In the genomic region with DNA sequence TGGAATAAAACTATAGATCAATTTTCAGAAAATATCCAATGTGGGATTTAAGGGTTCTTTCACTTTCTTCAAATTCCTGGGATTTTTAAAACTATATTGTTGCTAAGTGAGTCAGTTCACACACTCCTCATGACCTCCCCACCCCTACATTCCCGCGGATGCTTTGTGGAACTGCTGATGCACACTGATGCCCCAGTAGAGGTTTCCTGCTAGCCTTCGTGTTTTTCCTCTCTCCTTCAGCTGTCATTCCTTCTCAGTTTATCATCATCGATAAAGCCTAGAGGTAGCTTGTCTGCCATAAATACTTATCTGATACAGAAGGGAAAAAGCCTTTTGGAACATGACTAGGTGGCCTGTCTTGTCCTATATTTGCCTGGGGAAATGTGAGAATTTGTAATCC, we compare ENCODE assay signal across 17 cellular contexts.
A peak's percentile ranks its signal among the peaks of the same experiment; 100 is the strongest.
DNase-seq lines count a peak whose midpoint lies in the region; ATAC-seq and TF ChIP-seq lines count a peak whose summit lies in the region.
"Had no signal": no experiment of that assay in that cellular context is flagged by ENCODE, and none has a peak within 500 bp of the region (broad histone marks: within the 10 kb centered on the region; RNA-seq: fewer than 3 reads in every experiment).

No MANE protein-coding gene starts in this region.

- TF ChIP-seq CTCF in RWPE1 (conservative IDR thresholded peaks at IDR 0.05; ENCODE audit: low read depth) (no peak), fibroblast of lung (conservative IDR thresholded peaks at IDR 0.05 in 1 of 2, IDR thresholded peaks at IDR 0.05 in 1 of 2; ENCODE audit: low read depth in 1 of 2, low read length in 2 of 2) (no peak), neural progenitor cell (IDR thresholded peaks at IDR 0.05) (no peak), esophagus muscularis mucosa (IDR thresholded peaks at IDR 0.05) (no peak), GM23338 (conservative IDR thresholded peaks at IDR 0.05; ENCODE audit: low read depth in 2 of 2) (no peak)

- no peak for TF ChIP-seq EP300 in esophagus muscularis mucosa (IDR thresholded peaks at IDR 0.05)

- H3K4me2 ChIP-seq in fibroblast of lung (ENCODE audit: extremely low read depth, insufficient read depth, low read length) (peak overlapping the region; percentile 27), neural progenitor cell (no peak overlapping the region), GM23338 (no peak overlapping the region)

- H3K36me3 Mint-ChIP-seq in neural progenitor cell, result no peaks in the 10 kb centered on the region
- no peaks in the 10 kb centered on the region for H3K36me3 Mint-ChIP-seq in GM23338 (ENCODE audit: low read depth)

- H3F3A ChIP-seq in neural progenitor cell (ENCODE audit: low read depth), result no peaks in the 10 kb centered on the region
- H3F3A ChIP-seq in GM23338 (replicated peaks; ENCODE audit: low read depth), result no peaks in the 10 kb centered on the region

- H3K4me1 ChIP-seq in fibroblast of lung (ENCODE audit: control insufficient read depth, extremely low read depth, insufficient read depth, low read length) (peaks cover 6% of the 10 kb centered on the region), neural progenitor cell (no peaks in the 10 kb centered on the region), esophagus muscularis mucosa (peaks cover 0 to 10% (median 7%) of the 10 kb centered on the region in 4 donors), GM23338 (ENCODE audit: insufficient read depth) (no peaks in the 10 kb centered on the region)

- H3K27me3 ChIP-seq in fibroblast of lung (ENCODE audit: control insufficient read depth, insufficient read depth, low read length), result no peaks in the 10 kb centered on the region
- H3K27me3 ChIP-seq in neural progenitor cell, result no peaks in the 10 kb centered on the region
- H3K27me3 ChIP-seq in esophagus muscularis mucosa, result no peaks in the 10 kb centered on the region
- H3K27me3 ChIP-seq in GM23338 (ENCODE audit: insufficient read depth), result no peaks in the 10 kb centered on the region
- H3K27me3 ChIP-seq: neutrophil had no signal

- no peak for TF ChIP-seq POLR2A in esophagus muscularis mucosa (IDR thresholded peaks at IDR 0.05; ENCODE audit: low read depth)

- CTCF ChIA-PET in RWPE1 (lab: Yijun Ruan, JAX), result no interaction called here

- H3K9ac ChIP-seq in fibroblast of lung (ENCODE audit: insufficient read depth, low read length) (no peak overlapping the region), neural progenitor cell (no peak overlapping the region)

- DNase-seq in AG20443 (ENCODE audit: low spot score) (peak; percentile 63), RWPE1 (ENCODE audit: low spot score) (peak; percentile 10), fibroblast of lung (ENCODE audit: low read depth in 2 of 2) (peak; percentile 75 to 91), neural progenitor cell (ENCODE audit: low spot score) (peak; percentile 16), esophagus muscularis mucosa (ENCODE audit: extremely low spot score) (no peak), GM23338 (ENCODE audit: low spot score) (no peak), DMS114 treated with DMSO at 0.1 percent for 48 hours (lab: John Stamatoyannopoulos, UW; ENCODE audit: unreplicated experiment) (no peak), cerebellum (ENCODE audit: low spot score) (no peak)
- DNase-seq: activated CD4-positive, alpha-beta T cell treated with anti-CD3 and anti-CD28 coated beads, Interleukin-2, amount 10 ng/mL, durations not matched to agents 24 days and 14 days; activated T-cell treated with anti-CD3 and anti-CD28 coated beads, Interleukin-2, amount 50 U/mL, for 4 hours; cortex of kidney; DMS79; NCI-H2029 treated with DMSO at 0.1 percent for 48 hours; NCI-H82; stimulated activated naive CD8-positive, alpha-beta T cell treated with anti-CD3 and anti-CD28 coated beads, Interleukin-15, Interleukin-2, amounts not matched to agents 100 U/mL and 50 U/mL, for 24 hours had no signal

- H3K4me3 Mint-ChIP-seq in neural progenitor cell (no peak overlapping the region), GM23338 (no peak overlapping the region)
- H3K4me3 Mint-ChIP-seq: activated CD4-positive, alpha-beta T cell treated with anti-CD3 and anti-CD28 coated beads, Interleukin-2, amount 10 ng/mL, durations not matched to agents 24 days and 14 days; activated T-cell treated with anti-CD3 and anti-CD28 coated beads, Interleukin-2, amount 50 U/mL, for 4 hours had no signal

- no peaks in the 10 kb centered on the region for H3K9me2 ChIP-seq in GM23338 (ENCODE audit: insufficient read depth)

- H3K27ac ChIP-seq in RWPE1 (no peak overlapping the region), fibroblast of lung (ENCODE audit: insufficient read depth, low read length) (peak overlapping the region; percentile 60), neural progenitor cell (no peak overlapping the region), esophagus muscularis mucosa (replicated peaks in 1 of 4) (no peak overlapping the region), GM23338 (ENCODE audit: low read depth) (no peak overlapping the region)
- H3K27ac ChIP-seq: neutrophil, skin epidermis had no signal

- H4K20me1 ChIP-seq in fibroblast of lung (ENCODE audit: control insufficient read depth, extremely low read depth, insufficient read depth, low read length) (no peaks in the 10 kb centered on the region), neural progenitor cell (ENCODE audit: low read depth) (no peaks in the 10 kb centered on the region), GM23338 (replicated peaks; ENCODE audit: insufficient read depth) (no peaks in the 10 kb centered on the region)

- no peaks in the 10 kb centered on the region for H3K9me3 ChIP-seq in fibroblast of lung (ENCODE audit: control insufficient read depth, insufficient read depth, low read depth, low read length)
- no peaks in the 10 kb centered on the region for H3K9me3 ChIP-seq in neural progenitor cell (ENCODE audit: low read depth)
- no peaks in the 10 kb centered on the region for H3K9me3 ChIP-seq in esophagus muscularis mucosa
- H3K9me3 ChIP-seq: neutrophil had no signal

- ATAC-seq in GM23338, result no peak; the same call in 2 of the 3 replicates
- ATAC-seq: activated T-cell treated with anti-CD3 and anti-CD28 coated beads, Interleukin-2, amount 50 U/mL, for 4 hours; stimulated activated naive CD8-positive, alpha-beta T cell treated with anti-CD3 and anti-CD28 coated beads, Interleukin-15, Interleukin-2, amounts not matched to agents 100 U/mL and 50 U/mL, for 24 hours had no signal

- POLR2A ChIA-PET in RWPE1 (lab: Yijun Ruan, JAX; ENCODE audit: low non-redundant PET), result no interaction called here

- H3K27ac Mint-ChIP-seq in neural progenitor cell (no peak overlapping the region), GM23338 (no peak overlapping the region)
- H3K27ac Mint-ChIP-seq: activated CD4-positive, alpha-beta T cell treated with anti-CD3 and anti-CD28 coated beads, Interleukin-2, amount 10 ng/mL, durations not matched to agents 24 days and 14 days had no signal

- H3K4me1 Mint-ChIP-seq in neural progenitor cell (peaks cover 11% of the 10 kb centered on the region), GM23338 (no peaks in the 10 kb centered on the region; the same call in 1 of the 3 replicates)

- H3K36me3 ChIP-seq in fibroblast of lung (ENCODE audit: control insufficient read depth, insufficient read depth, low read length) (no peaks in the 10 kb centered on the region), neural progenitor cell (no peaks in the 10 kb centered on the region), esophagus muscularis mucosa (no peaks in the 10 kb centered on the region), GM23338 (ENCODE audit: insufficient read depth) (no peaks in the 10 kb centered on the region)
- H3K36me3 ChIP-seq: neutrophil had no signal

- H2AFZ ChIP-seq in fibroblast of lung (ENCODE audit: low read length) (no peak overlapping the region), neural progenitor cell (replicated peaks) (no peak overlapping the region), GM23338 (no peak overlapping the region)

- H3K4me3 ChIP-seq in fibroblast of lung (replicated peaks in 1 of 4; ENCODE audit: control extremely low read depth in 1 of 4, insufficient read depth in 1 of 4, low read depth in 3 of 4, low read length in 4 of 4) (no peak overlapping the region), neural progenitor cell (no peak overlapping the region), esophagus muscularis mucosa (no peak overlapping the region), GM23338 (no peak overlapping the region)
- H3K4me3 ChIP-seq: skin epidermis had no signal

- intact Hi-C loops in esophagus muscularis mucosa (cut with DNase I), result loop anchor here (5.0 to 10.0 kb wide), 4 partner anchors 158 to 1815 kb away; no protein-coding TSS in a partner anchor

- H3K27me3 Mint-ChIP-seq in neural progenitor cell (ENCODE audit: insufficient read depth, low read depth) (no peaks in the 10 kb centered on the region), GM23338 (ENCODE audit: insufficient read depth, low read depth, poor library complexity) (no peaks in the 10 kb centered on the region)

- 82% methylated on average over 4 of the region's 4 CpGs for WGBS in esophagus muscularis mucosa

- no peaks in the 10 kb centered on the region for H3K9me3 Mint-ChIP-seq in neural progenitor cell
- H3K9me3 Mint-ChIP-seq in GM23338, result no peaks in the 10 kb centered on the region
- H3K9me3 Mint-ChIP-seq: activated CD4-positive, alpha-beta T cell treated with anti-CD3 and anti-CD28 coated beads, Interleukin-2, amount 10 ng/mL, durations not matched to agents 24 days and 14 days; activated T-cell treated with anti-CD3 and anti-CD28 coated beads, Interleukin-2, amount 50 U/mL, for 4 hours had no signal

- H3K79me2 ChIP-seq in fibroblast of lung (ENCODE audit: control insufficient read depth, insufficient read depth, low read length), result no peaks in the 10 kb centered on the region
- no peaks in the 10 kb centered on the region for H3K79me2 ChIP-seq in neural progenitor cell (ENCODE audit: low read depth)
- H3K79me2 ChIP-seq in GM23338 (replicated peaks; ENCODE audit: insufficient read depth), result no peaks in the 10 kb centered on the region

TF ChIP-seq in GM23338, 12 proteins besides CTCF, POLR2A, EP300 and RAD21 (continues in another document):
- TF ChIP-seq ZNF114 (CRISPR knock-in tag; IDR thresholded peaks at IDR 0.05) (no peak), EZH2 (IDR thresholded peaks at IDR 0.05; ENCODE audit: low read depth, unreplicated experiment) (no peak)

Comparison
In these comparisons a context has a peak if more than half of its experiments do, and no peak if none do; other contexts are left out.
1. DNase-seq: peak in AG20443 (single experiment), RWPE1 (single experiment), fibroblast of lung (2 of 2) and neural progenitor cell (single experiment); none in esophagus muscularis mucosa (single experiment), GM23338 (single experiment), DMS114 treated with DMSO at 0.1 percent for 48 hours (single experiment) and cerebellum (single experiment).